In genomic region chr18:48825101-48825745, GRCh38 we compare ENCODE assay signal across 14 cellular contexts.
A peak's percentile ranks its signal among the peaks of the same experiment; 100 is the strongest.
DNase-seq lines count a peak whose midpoint lies in the region; ATAC-seq and TF ChIP-seq lines count a peak whose summit lies in the region.
"Had no signal": no experiment of that assay in that cellular context is flagged by ENCODE, and none has a peak within 500 bp of the region (broad histone marks: within the 10 kb centered on the region; RNA-seq: fewer than 3 reads in every experiment).

No MANE protein-coding gene starts in this region.

- peak; percentile 63 for DNase-seq in right atrium auricular region (ENCODE audit: low spot score)
- DNase-seq in smooth muscle cell (lab: John Stamatoyannopoulos, UW; ENCODE audit: unreplicated experiment): no peak
- DNase-seq in SJCRH30: no peak
- no peak for DNase-seq in AML-193 (lab: John Stamatoyannopoulos, UW)
- no peak for DNase-seq in NCI-H2171 (lab: John Stamatoyannopoulos, UW)
- DNase-seq: DMS153; NCI-H1092; stimulated activated CD4-positive, alpha-beta T cell treated with anti-CD3 and anti-CD28 coated beads, Interleukin-12 subunit alpha, Interleukin-12 subunit beta, amount 100 ng/mL, for 4 hours; stimulated activated naive CD4-positive, alpha-beta T cell treated with Interleukin-2 at 50 U/mL for 16 hours; T-helper 9 cell had no signal

- H3K4me1 ChIP-seq in HEK293 (ENCODE audit: control insufficient read depth, insufficient read depth, low read length) (peaks cover 37% of the 10 kb centered on the region), right atrium auricular region (peaks cover 0 to 68% of the 10 kb centered on the region in 2 donors), smooth muscle cell (ENCODE audit: low read depth) (peaks cover 54% of the 10 kb centered on the region), SJCRH30 (peaks cover 9% of the 10 kb centered on the region; the same call in 1 of the 2 replicates)

- peak overlapping the region; percentile 50 for H3K9ac ChIP-seq in smooth muscle cell (ENCODE audit: low read depth)

- TF ChIP-seq CTCF in HEK293 (tag by site-specific recombination; IDR thresholded peaks at IDR 0.05) (no peak), brain (conservative IDR thresholded peaks at IDR 0.05) (no peak), right atrium auricular region (IDR thresholded peaks at IDR 0.05) (no peak), smooth muscle cell (IDR thresholded peaks at IDR 0.05; ENCODE audit: borderline replicate concordance, insufficient read depth, poor library complexity, severe bottlenecking) (no peak)

- no peaks in the 10 kb centered on the region for H3K27me3 Mint-ChIP-seq in brain

- no peak overlapping the region for H2AFZ ChIP-seq in smooth muscle cell (ENCODE audit: low read depth)

- POLR2A ChIA-PET in HEK293 (lab: Yijun Ruan, JAX): no interaction called here

- peaks cover 31% of the 10 kb centered on the region for H3F3A ChIP-seq in smooth muscle cell (ENCODE audit: low read depth)

- H3K9me3 ChIP-seq in HEK293 (ENCODE audit: control insufficient read depth, insufficient read depth, low read depth, low read length): no peaks in the 10 kb centered on the region
- H3K9me3 ChIP-seq in right atrium auricular region: no peaks in the 10 kb centered on the region
- no peaks in the 10 kb centered on the region for H3K9me3 ChIP-seq in smooth muscle cell (replicated peaks; ENCODE audit: low read depth)
- no peaks in the 10 kb centered on the region for H3K9me3 ChIP-seq in SJCRH30 (replicated peaks)

- peaks cover 23% of the 10 kb centered on the region for H3K79me2 ChIP-seq in smooth muscle cell (ENCODE audit: low read depth)

- H3K27ac ChIP-seq in HEK293 (ENCODE audit: extremely low read depth, low read depth, low read length) (no peak overlapping the region), right atrium auricular region (peak overlapping the region; percentile 79 to 80), smooth muscle cell (ENCODE audit: low read depth) (peak overlapping the region; percentile 92), SJCRH30 (no peak overlapping the region)

- no peaks in the 10 kb centered on the region for H3K27me3 ChIP-seq in right atrium auricular region
- H3K27me3 ChIP-seq in smooth muscle cell (ENCODE audit: low read depth): no peaks in the 10 kb centered on the region
- H3K27me3 ChIP-seq in SJCRH30: no peaks in the 10 kb centered on the region

- H3K9me3 Mint-ChIP-seq in brain: peaks cover 6 to 25% (median 19%) of the 10 kb centered on the region in 5 experiments

- H3K4me1 Mint-ChIP-seq in brain: peaks cover 58% of the 10 kb centered on the region

- ATAC-seq in esophagus mucosa: no peak
- ATAC-seq: HCT116 had no signal

- peaks cover 58% of the 10 kb centered on the region for H3K36me3 Mint-ChIP-seq in brain

- CTCF ChIA-PET in HEK293 (lab: Yijun Ruan, JAX): no interaction called here

- H3K4me2 ChIP-seq in smooth muscle cell: peak overlapping the region; percentile 78

- H3K4me3 ChIP-seq in HEK293 (ENCODE audit: low read depth, low read length): no peak overlapping the region
- no peak overlapping the region for H3K4me3 ChIP-seq in right atrium auricular region
- no peak overlapping the region for H3K4me3 ChIP-seq in smooth muscle cell
- H3K4me3 ChIP-seq in SJCRH30: no peak overlapping the region

- H4K20me1 ChIP-seq in smooth muscle cell (ENCODE audit: low read depth): no peaks in the 10 kb centered on the region

- H3K36me3 ChIP-seq in HEK293 (ENCODE audit: control insufficient read depth in 2 of 2, insufficient read depth in 1 of 2, low read length in 2 of 2): no peaks in the 10 kb centered on the region
- H3K36me3 ChIP-seq in right atrium auricular region: no peaks in the 10 kb centered on the region
- peaks cover 3% of the 10 kb centered on the region for H3K36me3 ChIP-seq in smooth muscle cell (ENCODE audit: low read depth)
- H3K36me3 ChIP-seq in SJCRH30: no peaks in the 10 kb centered on the region; the same call in none of the 2 replicates

- peak overlapping the region in 2 of 5 experiments; percentile 9 to 15 for H3K4me3 Mint-ChIP-seq in brain

- H3K27ac Mint-ChIP-seq in brain: peak overlapping the region in 3 of 5 experiments; percentile 70 to 98 (median 98)

- 35% methylated on average over 6 of the region's 6 CpGs for WGBS in smooth muscle cell (ENCODE audit: low lambda C conversion rate)

TF ChIP-seq in HEK293, 187 proteins besides CTCF, POLR2A, EP300 and RAD21:
- TF ChIP-seq EGR2 (tag by site-specific recombination; IDR thresholded peaks at IDR 0.05; ENCODE audit: low read depth) (0 out of 2 replicates have a peak, but pooled peaks have one; percentile 24), ZFHX2 (tag by site-specific recombination; conservative IDR thresholded peaks at IDR 0.05) (peak; percentile 74), FEZF1 (tag by site-specific recombination; IDR thresholded peaks at IDR 0.05) (peak; percentile 40), IKZF3 (tag by site-specific recombination; IDR thresholded peaks at IDR 0.05) (no peak)

Comparison
In these comparisons a context has a peak if more than half of its experiments do, and no peak if none do; other contexts are left out.
1. H3K27ac ChIP-seq: peak in right atrium auricular region (2 of 2) and smooth muscle cell (single experiment); none in HEK293 (single experiment) and SJCRH30 (single experiment).